In genomic region chr5:19424506-19424905, GRCh38 we compare ENCODE assay signal across 27 cellular contexts.
"Had no signal": no experiment of that assay in that cellular context is flagged by ENCODE, and none has a peak within 500 bp of the region (broad histone marks: within the 10 kb centered on the region; RNA-seq: fewer than 3 reads in every experiment).

No MANE protein-coding gene starts in this region.

- H3K27me3 ChIP-seq: stomach, suprapubic skin, testis, thyroid gland, tibial artery, tibial nerve, transverse colon, upper lobe of left lung, upper lobe of right lung, uterus, vagina had no signal

- H3K36me3 ChIP-seq: stomach, suprapubic skin, thoracic aorta, thyroid gland, tibial artery, tibial nerve, transverse colon, upper lobe of left lung, upper lobe of right lung, uterus, vagina had no signal

- DNase-seq: stimulated activated CD4-positive, alpha-beta T cell treated with anti-CD3 and anti-CD28 coated beads, Interleukin-2, amount 100 ng/mL, for 48 hours; stimulated activated CD4-positive, alpha-beta T cell treated with anti-CD3 and anti-CD28 coated beads, Interleukin-4, amount 100 ng/mL, for 1 hour; stimulated activated CD4-positive, alpha-beta T cell treated with anti-CD3 and anti-CD28 coated beads, Interleukin-4, amount 100 ng/mL, for 24 hours; stimulated activated CD4-positive, alpha-beta T cell treated with anti-CD3 and anti-CD28 coated beads, Interleukin-4, amount 100 ng/mL, for 4 hours; stimulated activated CD8-positive, alpha-beta memory T cell treated with anti-CD3 and anti-CD28 coated beads, Interleukin-4, amount 100 ng/mL, for 48 hours; stimulated activated naive B cell treated with anti-CD40 and anti-IgM and Interleukin-4, amounts not matched to agents 10 μg/mL and 1 μg/mL and 100 μg/mL, for 72 hours; stimulated activated naive CD4-positive, alpha-beta T cell; stimulated activated naive CD4-positive, alpha-beta T cell treated with Interleukin-2 at 50 U/mL for 16 hours; stimulated activated naive CD8-positive, alpha-beta T cell treated with anti-CD3 and anti-CD28 coated beads, Interleukin-15, amount 100 ng/mL, for 72 hours; stimulated activated naive CD8-positive, alpha-beta T cell treated with anti-CD3 and anti-CD28 coated beads, Interleukin-15, Interleukin-2, amounts not matched to agents 100 U/mL and 50 U/mL, for 24 hours; stomach; substantia nigra; testis; thyroid gland; tibial artery; transverse colon; trophoblast cell; upper lobe of left lung; upper lobe of right lung; uterus had no signal

- H3K4me3 ChIP-seq: stomach, suprapubic skin, testis, thoracic aorta, thyroid gland, tibial artery, tibial nerve, transverse colon, upper lobe of left lung, upper lobe of right lung, uterus, vagina had no signal

- ATAC-seq: stimulated activated effector memory CD8-positive, alpha-beta T cell treated with anti-CD3 and anti-CD28 coated beads, Interleukin-12 subunit alpha, Interleukin-12 subunit beta, amount 100 ng/mL, for 72 hours; stimulated activated memory B cell treated with anti-CD40 and anti-IgM and Interleukin-4, amounts not matched to agents 10 μg/mL and 1 μg/mL and 100 μg/mL, for 72 hours; stimulated activated naive B cell treated with anti-CD40 and anti-IgM and Interleukin-4, amounts not matched to agents 10 μg/mL and 1 μg/mL and 100 μg/mL, for 72 hours; stimulated activated naive CD8-positive, alpha-beta T cell treated with anti-CD3 and anti-CD28 coated beads, Interleukin-15, amount 100 ng/mL, for 72 hours; stimulated activated naive CD8-positive, alpha-beta T cell treated with anti-CD3 and anti-CD28 coated beads, Interleukin-15, Interleukin-2, amounts not matched to agents 100 U/mL and 50 U/mL, for 24 hours; upper lobe of right lung had no signal

- H3K9me3 ChIP-seq: suprapubic skin, testis, thoracic aorta, thyroid gland, tibial artery, tibial nerve, transverse colon, upper lobe of left lung, upper lobe of right lung, uterus, vagina had no signal

- H3K27ac ChIP-seq: stomach, suprapubic skin, testis, thoracic aorta, thyroid gland, tibial artery, tibial nerve, transverse colon, upper lobe of left lung, upper lobe of right lung, uterus, vagina had no signal

- FAIRE-seq: urothelium cell line had no signal

- H3K4me1 ChIP-seq: stomach, suprapubic skin, testis, thyroid gland, tibial artery, tibial nerve, transverse colon, upper lobe of left lung, upper lobe of right lung, uterus, vagina had no signal
